Comparison of ENCODE assay signal across 1 cellular context in the genomic region with DNA sequence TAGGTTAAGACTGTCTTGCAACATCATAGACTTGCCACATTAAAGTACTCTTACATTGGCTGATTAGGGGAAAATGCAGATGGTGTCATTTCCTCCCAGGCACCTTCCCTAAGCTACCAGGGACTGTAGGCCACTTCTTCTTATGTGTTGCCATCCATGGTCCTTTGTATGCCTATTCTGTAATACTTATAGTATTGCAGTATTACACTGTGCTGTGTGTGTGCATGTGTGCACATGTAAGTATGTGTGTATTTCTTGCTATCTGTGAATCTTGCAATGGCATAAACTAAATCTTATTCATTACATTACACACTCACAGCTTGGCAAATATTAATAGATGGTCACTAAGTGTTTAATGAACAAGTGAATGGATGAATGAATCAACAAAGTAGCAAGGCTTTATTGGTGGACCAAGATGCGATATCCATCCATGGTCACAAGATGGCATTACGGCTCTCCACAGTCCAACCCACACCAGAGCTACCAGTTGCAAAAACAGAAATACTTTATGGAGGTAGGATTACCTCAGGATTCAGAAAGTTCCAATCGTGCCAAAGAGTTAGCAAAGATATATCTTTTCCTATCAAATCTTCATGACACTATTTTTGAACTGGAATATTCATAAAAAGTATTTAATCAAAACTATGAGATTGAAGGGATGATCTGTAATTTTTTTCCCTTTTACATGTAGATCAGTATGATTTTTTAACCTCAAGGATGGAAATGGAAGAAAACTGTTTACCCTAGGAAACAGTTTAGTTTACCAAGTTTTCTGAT.
TF ChIP-seq lines count a peak whose summit lies in the region.

No MANE protein-coding gene starts in this region.

TF ChIP-seq in endothelial cell of umbilical vein, 7 proteins besides CTCF, POLR2A, EP300 and RAD21 (continued from another document):
- TF ChIP-seq MYC (IDR thresholded peaks at IDR 0.05; ENCODE audit: low read depth, low read length): no peak
